In the genomic region with DNA sequence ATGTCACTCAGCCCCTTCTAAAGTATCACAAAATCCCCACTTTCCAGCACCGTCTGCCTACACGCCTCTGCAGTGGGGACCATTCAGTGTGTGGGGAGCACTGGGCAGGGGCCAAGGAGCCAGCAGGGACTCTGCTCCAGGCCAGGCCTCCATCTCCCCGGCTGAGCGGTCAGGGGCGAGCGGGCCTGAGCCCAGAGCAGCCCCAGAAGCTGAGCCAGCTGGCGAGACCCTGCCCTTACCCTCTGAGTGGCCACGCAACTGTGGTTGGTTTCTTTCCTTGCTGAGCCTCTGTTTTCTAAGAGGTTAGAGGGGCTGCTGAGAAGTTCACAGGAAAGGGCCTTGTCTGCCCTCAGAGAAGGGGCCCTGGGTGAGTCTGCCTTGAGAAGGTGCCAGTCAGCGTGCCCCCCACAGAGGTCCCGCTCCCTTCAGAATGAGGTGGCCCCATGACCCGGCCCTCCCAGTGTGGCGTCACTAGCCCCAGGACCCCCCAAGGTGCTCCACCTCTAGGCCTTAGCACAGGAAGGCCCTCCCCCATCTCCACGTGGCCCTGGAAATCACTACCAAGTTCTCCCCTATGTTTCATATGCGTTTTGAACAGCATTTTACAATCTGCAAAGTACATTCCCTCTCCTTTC, we compare ENCODE assay signal across 16 cellular contexts.
"Had no signal": no experiment of that assay in that cellular context is flagged by ENCODE, and none has a peak within 500 bp of the region (broad histone marks: within the 10 kb centered on the region; RNA-seq: fewer than 3 reads in every experiment).

No MANE protein-coding gene starts in this region.

- H3K4me3 ChIP-seq: breast epithelium, left lung, pancreas, sigmoid colon, tibial artery, uterus had no signal

- H3K27ac ChIP-seq: breast epithelium, left lung, sigmoid colon, tibial artery, uterus had no signal

- H3K4me1 ChIP-seq: left lung, pancreas, uterus had no signal

- H3K4me3 Mint-ChIP-seq: activated T-cell treated with anti-CD3 and anti-CD28 coated beads, Interleukin-2, amount 50 U/mL, for 72 hours; memory B cell; neural crest cell; T-helper 2 cell treated with Interferon-gamma antibody and Interleukin-4, amounts not matched to agents 5 μg/mL and 100 μg/mL, for 36 hours had no signal

- H3K36me3 Mint-ChIP-seq: memory B cell had no signal

- H3K27ac Mint-ChIP-seq: activated T-cell treated with anti-CD3 and anti-CD28 coated beads, Interleukin-2, amount 50 U/mL, for 72 hours; memory B cell; T-helper 2 cell treated with Interferon-gamma antibody and Interleukin-4, amounts not matched to agents 5 μg/mL and 100 μg/mL, for 36 hours had no signal

- H3K9me3 ChIP-seq: breast epithelium, left lung, pancreas, sigmoid colon, tibial artery, uterus had no signal

- ATAC-seq: activated T-cell treated with anti-CD3 and anti-CD28 coated beads, Interleukin-2, amount 50 U/mL, for 72 hours; left lung had no signal

- H3K27me3 ChIP-seq: breast epithelium, left lung, pancreas, sigmoid colon, uterus had no signal

- DNase-seq: activated CD4-positive, alpha-beta T cell treated with anti-CD3 and anti-CD28 coated beads, Interleukin-2, amount 50 U/mL, for 4 hours; activated effector memory CD4-positive, alpha-beta T cell treated with anti-CD3 and anti-CD28 coated beads, Interleukin-2, amount 50 U/mL, for 16 hours; activated naive CD4-positive, alpha-beta T cell treated with anti-CD3 and anti-CD28 coated beads, Interleukin-2, amount 50 U/mL, for 16 hours; activated T-cell treated with anti-CD3 and anti-CD28 coated beads, Interleukin-2, amount 50 U/mL, for 72 hours; cortex of kidney; sigmoid colon; stimulated activated CD4-positive, alpha-beta T cell treated with anti-CD3 and anti-CD28 coated beads, Interleukin-4, amount 100 ng/mL, for 4 hours; stimulated activated naive CD4-positive, alpha-beta T cell; tibial artery; uterus had no signal

- H3K4me1 Mint-ChIP-seq: memory B cell, neural crest cell had no signal

- H3K36me3 ChIP-seq: breast epithelium, left lung, pancreas, sigmoid colon, tibial artery, uterus had no signal

- H3K9me3 Mint-ChIP-seq: activated T-cell treated with anti-CD3 and anti-CD28 coated beads, Interleukin-2, amount 50 U/mL, for 72 hours; memory B cell; neural crest cell; T-helper 2 cell treated with Interferon-gamma antibody and Interleukin-4, amounts not matched to agents 5 μg/mL and 100 μg/mL, for 36 hours had no signal
